Comparison of ENCODE assay signal across 23 cellular contexts in genomic region chr10:126098216-126098561, GRCh38.
"Had no signal": no experiment of that assay in that cellular context is flagged by ENCODE, and none has a peak within 500 bp of the region (broad histone marks: within the 10 kb centered on the region; RNA-seq: fewer than 3 reads in every experiment).

No MANE protein-coding gene starts in this region.

- H3K36me3 ChIP-seq: esophagus squamous epithelium, gastrocnemius medialis, lower lobe of right lung had no signal

- H3K27ac ChIP-seq: coronary artery, dorsolateral prefrontal cortex, epithelial cell of prostate, esophagus squamous epithelium, gastrocnemius medialis, hepatocyte, lower lobe of right lung had no signal

- DNase-seq: dorsolateral prefrontal cortex; effector CD8-positive, alpha-beta T cell; effector memory CD8-positive, alpha-beta T cell; endodermal cell; esophagus squamous epithelium; foreskin fibroblast; foreskin melanocyte; gastrocnemius medialis; glutamatergic neuron; hypothalamus; islet precursor cell; kidney; kidney glomerular epithelial cell; left colon; left ventricle myocardium superior; lower lobe of right lung; mesenchymal stem cell; mucosa of descending colon had no signal

- H3K4me3 ChIP-seq: coronary artery, dorsolateral prefrontal cortex, esophagus squamous epithelium, gastrocnemius medialis, hepatocyte, lower lobe of right lung, mucosa of descending colon had no signal

- ATAC-seq: effector memory CD8-positive, alpha-beta T cell; esophagus mucosa; gastrocnemius medialis; left colon; left lobe of liver; left ventricle myocardium superior; lower lobe of right lung; mucosa of descending colon had no signal

- H3K9me3 ChIP-seq: esophagus squamous epithelium, gastrocnemius medialis, lower lobe of right lung, mucosa of descending colon had no signal

- H3K4me1 ChIP-seq: esophagus squamous epithelium, gastrocnemius medialis, lower lobe of right lung had no signal

- H3K27me3 ChIP-seq: dorsolateral prefrontal cortex, esophagus squamous epithelium, gastrocnemius medialis, hepatocyte had no signal
